ENCODE assay signal across 8 cellular contexts in genomic region chr2:59182249-59182648, GRCh38.
DNase-seq lines count a peak whose midpoint lies in the region; ATAC-seq, FAIRE-seq and TF ChIP-seq lines count a peak whose summit lies in the region.

No MANE protein-coding gene starts in this region.

- H3K27me3 ChIP-seq in heart right ventricle (peaks cover 0 to 10% (median 0%) of the 10 kb centered on the region in 7 donors), right cardiac atrium (ENCODE audit: control insufficient read depth, insufficient read depth) (no peaks in the 10 kb centered on the region), dorsolateral prefrontal cortex (peaks cover 0 to 7% (median 0%) of the 10 kb centered on the region in 45 donors)

- TF ChIP-seq POLR2A in NB4 (IDR thresholded peaks at IDR 0.05; ENCODE audit: extremely low read depth, insufficient read length): no peak

- H3K4me1 ChIP-seq in heart right ventricle: no peaks in the 10 kb centered on the region
- H3K4me1 ChIP-seq in right cardiac atrium (ENCODE audit: control insufficient read depth, insufficient read depth, low read length): no peaks in the 10 kb centered on the region

- intact Hi-C loops in heart right ventricle (cut with DNase I): loop anchor here in 6 of 10 donors (5.0 to 10.0 kb wide), 2 partner anchors 417 to 420 kb away; no protein-coding TSS in a partner anchor
- intact Hi-C loops in right cardiac atrium (cut with DNase I): no loop called here
- intact Hi-C loops in dorsolateral prefrontal cortex (cut with DNase I): no loop called here
- intact Hi-C loops in posterior vena cava (cut with DNase I): no loop called here

- TF ChIP-seq CTCF in heart right ventricle (IDR thresholded peaks at IDR 0.05) (peak in 7 of 9 donors; percentile 35 to 51 (median 42)), NB4 (IDR thresholded peaks at IDR 0.05; ENCODE audit: low read depth, low read length) (peak; percentile 63), dorsolateral prefrontal cortex (IDR thresholded peaks at IDR 0.05 in 54 of 56, conservative IDR thresholded peaks at IDR 0.05 in 2 of 56; ENCODE audit: low read depth in 1 of 56, partially characterized antibody in 56 of 56) (peak in 51 of 56 donors; percentile 24 to 69 (median 52))

- WGBS in heart right ventricle, 2 donors: 9 to 17% methylated on average over 3 of the region's 3 CpGs
- WGBS in right cardiac atrium: 15% methylated on average over 3 of the region's 3 CpGs

- no peaks in the 10 kb centered on the region for H3K36me3 ChIP-seq in heart right ventricle

- DNase-seq in heart right ventricle (no peak), right cardiac atrium (no peak), NB4 (ENCODE audit: low read depth) (peak; percentile 38), dorsolateral prefrontal cortex (no peak), urothelium cell line (ENCODE audit: low spot score) (peak; percentile 50), posterior vena cava (ENCODE audit: low spot score) (no peak)

- no peak for FAIRE-seq in urothelium cell line (lab: Jason Lieb, UNC)

- H3K9me3 ChIP-seq in heart right ventricle: no peaks in the 10 kb centered on the region
- no peaks in the 10 kb centered on the region for H3K9me3 ChIP-seq in right cardiac atrium (ENCODE audit: control insufficient read depth, low read length)

- ATAC-seq in heart right ventricle (no peak), right cardiac atrium (no peak), GM18517 (IDR thresholded peaks at IDR 0.05; ENCODE audit: unreplicated experiment) (no peak), GM21717 (IDR thresholded peaks at IDR 0.05; ENCODE audit: unreplicated experiment) (no peak)

- H3K4me3 ChIP-seq in heart right ventricle: no peak overlapping the region
- H3K4me3 ChIP-seq in right cardiac atrium (ENCODE audit: low read length): no peak overlapping the region
- no peak overlapping the region for H3K4me3 ChIP-seq in NB4 (ENCODE audit: low read depth, low read length)
- no peak overlapping the region for H3K4me3 ChIP-seq in dorsolateral prefrontal cortex

- H3K27ac ChIP-seq in heart right ventricle: no peak overlapping the region
- H3K27ac ChIP-seq in right cardiac atrium (ENCODE audit: low read length): no peak overlapping the region
- H3K27ac ChIP-seq in dorsolateral prefrontal cortex: no peak overlapping the region

Comparison
In these comparisons a context has a peak if more than half of its experiments do, and no peak if none do; other contexts are left out.
1. intact Hi-C loops: an anchor here in heart right ventricle (5.0 to 10.0 kb wide); none called in right cardiac atrium, dorsolateral prefrontal cortex and posterior vena cava.
2. DNase-seq: peak in NB4 (single experiment) and urothelium cell line (single experiment); none in heart right ventricle (0 of 2), right cardiac atrium (0 of 3), dorsolateral prefrontal cortex (0 of 10) and posterior vena cava (single experiment).
3. Peak in every context shown above with its lines, with median percentiles within 50 percentile points of each other: CTCF ChIP-seq.